In the genomic region with DNA sequence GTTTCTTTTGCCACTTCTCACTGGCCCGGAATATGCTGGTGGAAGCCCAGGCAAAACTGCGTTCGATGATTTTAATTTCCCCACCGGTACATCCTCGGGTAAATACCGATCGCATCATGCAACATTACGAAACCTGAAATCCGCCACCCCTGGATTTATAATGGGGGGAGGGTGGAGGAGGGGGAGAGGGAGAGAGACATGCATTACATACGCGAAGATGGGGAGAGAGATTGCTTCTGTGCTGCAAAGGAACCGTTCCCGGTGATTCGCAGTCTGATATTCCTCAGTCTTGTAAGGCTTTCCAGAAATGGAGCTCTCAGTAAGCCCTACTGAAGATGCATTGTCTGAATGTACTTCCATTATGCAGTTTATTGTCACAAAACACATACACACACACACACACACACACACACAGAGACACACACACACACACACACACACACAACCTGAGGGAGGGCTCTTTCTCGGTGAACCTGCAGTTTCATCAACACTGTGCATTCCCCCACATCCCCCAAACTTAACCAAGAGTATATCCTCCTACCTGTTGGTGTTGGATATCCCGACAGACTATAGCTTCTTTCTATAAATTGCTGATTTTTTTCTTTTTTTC, we compare ENCODE assay signal across 9 cellular contexts.
DNase-seq lines count a peak whose midpoint lies in the region; TF ChIP-seq lines count a peak whose summit lies in the region.
"Had no signal": no experiment of that assay in that cellular context is flagged by ENCODE, and none has a peak within 500 bp of the region (broad histone marks: within the 10 kb centered on the region; RNA-seq: fewer than 3 reads in every experiment).

No MANE protein-coding gene starts in this region.

- in situ Hi-C loops in brain microvascular endothelial cell (cut with HindIII; ENCODE audit: low pct_ligation_motif_present, low sequenced_read_pairs), result no loop called here

- no peaks in the 10 kb centered on the region for H3K36me3 Mint-ChIP-seq in T-helper 1 cell treated with Interleukin-12 subunit alpha and Interleukin-12 subunit beta and Interleukin-4 antibody, amounts not matched to agents 30 μg/mL and 1 μg/mL, for 36 hours (ENCODE audit: low read depth)

- peaks cover 44% of the 10 kb centered on the region for H3K27me3 Mint-ChIP-seq in T-helper 1 cell treated with Interleukin-12 subunit alpha and Interleukin-12 subunit beta and Interleukin-4 antibody, amounts not matched to agents 30 μg/mL and 1 μg/mL, for 36 hours (ENCODE audit: low read depth)

- H3K4me1 Mint-ChIP-seq in T-helper 1 cell treated with Interleukin-12 subunit alpha and Interleukin-12 subunit beta and Interleukin-4 antibody, amounts not matched to agents 30 μg/mL and 1 μg/mL, for 36 hours (ENCODE audit: low read depth), result peaks cover 12% of the 10 kb centered on the region

- no peak overlapping the region for H3K27ac Mint-ChIP-seq in T-helper 1 cell treated with Interleukin-12 subunit alpha and Interleukin-12 subunit beta and Interleukin-4 antibody, amounts not matched to agents 30 μg/mL and 1 μg/mL, for 36 hours

- H3K4me3 Mint-ChIP-seq in T-helper 1 cell treated with Interleukin-12 subunit alpha and Interleukin-12 subunit beta and Interleukin-4 antibody, amounts not matched to agents 30 μg/mL and 1 μg/mL, for 36 hours, result peak overlapping the region; percentile 56

- no peak for TF ChIP-seq CTCF in brain microvascular endothelial cell (IDR thresholded peaks at IDR 0.05; ENCODE audit: low read depth, low read length, missing control alignments)

- H3K4me3 ChIP-seq in brain microvascular endothelial cell (ENCODE audit: low read depth, low read length), result peak overlapping the region; percentile 71

- no peaks in the 10 kb centered on the region for H3K36me3 ChIP-seq in brain microvascular endothelial cell (replicated peaks)

- H3K9me3 Mint-ChIP-seq in T-helper 1 cell treated with Interleukin-12 subunit alpha and Interleukin-12 subunit beta and Interleukin-4 antibody, amounts not matched to agents 30 μg/mL and 1 μg/mL, for 36 hours, result no peaks in the 10 kb centered on the region

- no peaks in the 10 kb centered on the region for H3K27me3 ChIP-seq in brain microvascular endothelial cell (replicated peaks)

- DNase-seq in T-helper 1 cell, result no peak
- DNase-seq in NCI-H1092 treated with DMSO at 0.1 percent for 48 hours (lab: John Stamatoyannopoulos, UW), result peak; percentile 44
- no peak for DNase-seq in brain microvascular endothelial cell
- DNase-seq in midbrain (lab: John Stamatoyannopoulos, UW), result peak; percentile 24
- DNase-seq in HK-2 (ENCODE audit: unreplicated experiment), result no peak
- DNase-seq in DMS114 treated with DMSO at 0.1 percent for 48 hours (lab: John Stamatoyannopoulos, UW; ENCODE audit: unreplicated experiment), result no peak
- DNase-seq in UCSD-AML1 (lab: John Stamatoyannopoulos, UW; ENCODE audit: unreplicated experiment), result no peak

- H3K27ac ChIP-seq in brain microvascular endothelial cell, result no peak overlapping the region
- H3K27ac ChIP-seq: C4-2B had no signal

Comparison
In these comparisons a context has a peak if more than half of its experiments do, and no peak if none do; other contexts are left out.
1. DNase-seq: peak in NCI-H1092 treated with DMSO at 0.1 percent for 48 hours (single experiment) and midbrain (single experiment); none in T-helper 1 cell (0 of 5), brain microvascular endothelial cell (single experiment), HK-2 (single experiment), DMS114 treated with DMSO at 0.1 percent for 48 hours (single experiment) and UCSD-AML1 (single experiment).